ENCODE assay signal across 14 cellular contexts in the genomic region with DNA sequence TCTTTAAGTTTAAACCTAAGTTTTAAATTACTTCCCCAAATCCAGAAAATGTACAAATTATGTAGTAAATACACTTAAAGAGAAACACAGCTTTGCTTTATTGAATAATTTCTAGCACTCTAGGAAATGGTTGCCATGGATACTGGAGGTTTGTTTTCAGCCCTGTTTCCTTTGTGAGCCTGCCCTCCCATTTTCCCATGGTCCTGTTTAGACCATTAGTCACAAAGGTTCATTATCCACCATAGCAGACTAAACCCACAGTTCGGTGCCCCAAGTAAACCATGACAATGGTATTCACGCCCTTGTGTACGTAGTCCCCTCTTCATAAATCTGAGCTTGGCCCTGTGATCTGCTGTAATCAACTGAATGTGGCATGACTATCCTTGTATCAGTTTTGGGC.
DNase-seq lines count a peak whose midpoint lies in the region; ATAC-seq and TF ChIP-seq lines count a peak whose summit lies in the region.
"Had no signal": no experiment of that assay in that cellular context is flagged by ENCODE, and none has a peak within 500 bp of the region (broad histone marks: within the 10 kb centered on the region; RNA-seq: fewer than 3 reads in every experiment).

No MANE protein-coding gene starts in this region.

- H3K4me1 Mint-ChIP-seq in natural killer cell = peaks cover 18 to 19% of the 10 kb centered on the region in 2 donors

- no peaks in the 10 kb centered on the region for H3K79me2 ChIP-seq in fibroblast of lung (ENCODE audit: control insufficient read depth, insufficient read depth, low read length)

- no peak overlapping the region for H3K9ac ChIP-seq in SK-N-MC (ENCODE audit: insufficient read length)
- H3K9ac ChIP-seq in fibroblast of lung (ENCODE audit: insufficient read depth, low read length) = no peak overlapping the region

- H3K27ac Mint-ChIP-seq in natural killer cell = peak overlapping the region; percentile 61 to 76
- H3K27ac Mint-ChIP-seq: activated naive CD4-positive, alpha-beta T cell treated with anti-CD3 and anti-CD28 coated beads for 36 hours had no signal

- H3K27me3 Mint-ChIP-seq in natural killer cell (ENCODE audit: low read depth in 2 of 2) = no peaks in the 10 kb centered on the region

- no peak for ATAC-seq in natural killer cell
- ATAC-seq in HG03175 (IDR thresholded peaks at IDR 0.05; ENCODE audit: unreplicated experiment) = no peak
- ATAC-seq: gastrocnemius medialis, upper lobe of right lung had no signal

- H2AFZ ChIP-seq in fibroblast of lung (ENCODE audit: low read length) = no peak overlapping the region

- H3K9me3 ChIP-seq in SK-N-MC (ENCODE audit: low read depth, low read length) (no peaks in the 10 kb centered on the region), fibroblast of lung (ENCODE audit: control insufficient read depth, insufficient read depth, low read depth, low read length) (no peaks in the 10 kb centered on the region)
- H3K9me3 ChIP-seq: gastrocnemius medialis, upper lobe of right lung had no signal

- TF ChIP-seq CTCF in fibroblast of lung (conservative IDR thresholded peaks at IDR 0.05 in 1 of 2, IDR thresholded peaks at IDR 0.05 in 1 of 2; ENCODE audit: low read depth in 1 of 2, low read length in 2 of 2) = no peak
- no peak for TF ChIP-seq CTCF in natural killer cell (IDR thresholded peaks at IDR 0.05)

- H3K4me3 ChIP-seq in SK-N-MC = no peak overlapping the region
- no peak overlapping the region for H3K4me3 ChIP-seq in fibroblast of lung (replicated peaks in 1 of 4; ENCODE audit: control extremely low read depth in 1 of 4, insufficient read depth in 1 of 4, low read depth in 3 of 4, low read length in 4 of 4)
- H3K4me3 ChIP-seq: gastrocnemius medialis, upper lobe of right lung had no signal

- no peaks in the 10 kb centered on the region for H3K36me3 ChIP-seq in SK-N-MC (ENCODE audit: insufficient read depth, low read length)
- H3K36me3 ChIP-seq in fibroblast of lung (ENCODE audit: control insufficient read depth, insufficient read depth, low read length) = no peaks in the 10 kb centered on the region
- H3K36me3 ChIP-seq: gastrocnemius medialis, upper lobe of right lung had no signal

- H4K20me1 ChIP-seq in fibroblast of lung (ENCODE audit: control insufficient read depth, extremely low read depth, insufficient read depth, low read length) = no peaks in the 10 kb centered on the region

- no peak overlapping the region for H3K4me2 ChIP-seq in fibroblast of lung (ENCODE audit: extremely low read depth, insufficient read depth, low read length)

- no peaks in the 10 kb centered on the region for H3K4me1 ChIP-seq in fibroblast of lung (ENCODE audit: control insufficient read depth, extremely low read depth, insufficient read depth, low read length)
- H3K4me1 ChIP-seq: gastrocnemius medialis had no signal

- no peaks in the 10 kb centered on the region for H3K9me3 Mint-ChIP-seq in natural killer cell
- H3K9me3 Mint-ChIP-seq: activated naive CD4-positive, alpha-beta T cell treated with anti-CD3 and anti-CD28 coated beads for 36 hours had no signal

- H3K27ac ChIP-seq in SK-N-MC (peak overlapping the region; percentile 70; the same call in 1 of the 2 replicates), fibroblast of lung (ENCODE audit: insufficient read depth, low read length) (peak overlapping the region; percentile 10)
- H3K27ac ChIP-seq: gastrocnemius medialis, upper lobe of right lung had no signal

- H3K36me3 Mint-ChIP-seq in natural killer cell = no peaks in the 10 kb centered on the region

- H3K4me3 Mint-ChIP-seq in natural killer cell = peak overlapping the region; percentile 57
- H3K4me3 Mint-ChIP-seq: activated naive CD4-positive, alpha-beta T cell treated with anti-CD3 and anti-CD28 coated beads for 36 hours had no signal

- H3K27me3 ChIP-seq in fibroblast of lung (ENCODE audit: control insufficient read depth, insufficient read depth, low read length) = no peaks in the 10 kb centered on the region
- H3K27me3 ChIP-seq: gastrocnemius medialis, upper lobe of right lung had no signal

- DNase-seq in EL (peak; percentile 11), SK-N-MC (ENCODE audit: low read depth, low spot score) (no peak), fibroblast of lung (ENCODE audit: low read depth in 2 of 2) (peak in 1 of 2 donors; percentile 73), natural killer cell (no peak), MV-4-11 (lab: John Stamatoyannopoulos, UW) (no peak), NCI-H2196 (lab: John Stamatoyannopoulos, UW; ENCODE audit: unreplicated experiment) (no peak)
- no peak for DNase-seq in activated CD4-positive, alpha-beta T cell treated with anti-CD3 and anti-CD28 coated beads, Interleukin-2, amount 50 U/mL, for 1 hour
- DNase-seq: activated CD4-positive, CD25-positive, alpha-beta regulatory T cell; activated naive CD4-positive, alpha-beta T cell treated with anti-CD3 and anti-CD28 coated beads for 36 hours; DMS79; gastrocnemius medialis; NCI-H2171 treated with DMSO at 0.1 percent for 48 hours; upper lobe of right lung had no signal

- intact Hi-C loops in natural killer cell (cut with micrococcal nuclease) = no loop called here
